In genomic region chr5:159427180-159428012, GRCh38 we compare ENCODE assay signal across 11 cellular contexts.
DNase-seq lines count a peak whose midpoint lies in the region; ATAC-seq and TF ChIP-seq lines count a peak whose summit lies in the region.
"Had no signal": no experiment of that assay in that cellular context is flagged by ENCODE, and none has a peak within 500 bp of the region (broad histone marks: within the 10 kb centered on the region; RNA-seq: fewer than 3 reads in every experiment).

No MANE protein-coding gene starts in this region.

- ATAC-seq in GM18508 (IDR thresholded peaks at IDR 0.05; ENCODE audit: insufficient read depth, unreplicated experiment) (peak; percentile 76), GM21360 (IDR thresholded peaks at IDR 0.05; ENCODE audit: unreplicated experiment) (peak; percentile 73), HG03097 (IDR thresholded peaks at IDR 0.05; ENCODE audit: low FRiP score, unreplicated experiment) (peak; percentile 75)
- ATAC-seq in effector memory CD8-positive, alpha-beta T cell (replicated peaks), result peak; percentile 76
- ATAC-seq: gastroesophageal sphincter had no signal

- no peak overlapping the region for H3K4me3 ChIP-seq in uterus
- H3K4me3 ChIP-seq: gastroesophageal sphincter had no signal

- H3K4me1 ChIP-seq in uterus, result no peaks in the 10 kb centered on the region
- H3K4me1 ChIP-seq: gastroesophageal sphincter had no signal

- H3K4me3 Mint-ChIP-seq in effector memory CD8-positive, alpha-beta T cell, result peak overlapping the region; percentile 35 to 68
- no peak overlapping the region for H3K4me3 Mint-ChIP-seq in Calu3 (ENCODE audit: low read depth, unreplicated experiment)
- H3K4me3 Mint-ChIP-seq: brain had no signal

- no peak for TF ChIP-seq POLR2A in uterus (IDR thresholded peaks at IDR 0.05)

- TF ChIP-seq CTCF in Calu3 (IDR thresholded peaks at IDR 0.05; ENCODE audit: unreplicated experiment) (no peak), uterus (IDR thresholded peaks at IDR 0.05) (no peak)

- H3K27me3 Mint-ChIP-seq in effector memory CD8-positive, alpha-beta T cell, result no peaks in the 10 kb centered on the region
- peaks cover 74% of the 10 kb centered on the region for H3K27me3 Mint-ChIP-seq in Calu3 (ENCODE audit: unreplicated experiment)

- BruUV-seq in Calu3 (replicated peaks; lab: Mats Ljungman, UMichigan), result no TSS peak

- peaks cover 44 to 62% of the 10 kb centered on the region in 2 donors for H3K4me1 Mint-ChIP-seq in effector memory CD8-positive, alpha-beta T cell (ENCODE audit: low read depth in 2 of 2)
- H3K4me1 Mint-ChIP-seq in Calu3 (ENCODE audit: low read depth, unreplicated experiment), result no peaks in the 10 kb centered on the region
- H3K4me1 Mint-ChIP-seq: brain had no signal

- intact Hi-C loops in Calu3 (cut with micrococcal nuclease; ENCODE audit: unreplicated experiment) (no loop called here), uterus (cut with DNase I; ENCODE audit: low total_unique reads) (no loop called here)

- H3K27ac ChIP-seq in uterus, result no peak overlapping the region
- H3K27ac ChIP-seq: gastroesophageal sphincter had no signal

- H3K27ac Mint-ChIP-seq in effector memory CD8-positive, alpha-beta T cell, result peak overlapping the region; percentile 58 to 88
- no peak overlapping the region for H3K27ac Mint-ChIP-seq in Calu3 (ENCODE audit: unreplicated experiment)
- H3K27ac Mint-ChIP-seq: brain had no signal

- H3K36me3 Mint-ChIP-seq in effector memory CD8-positive, alpha-beta T cell (ENCODE audit: insufficient read depth), result peaks cover 3% of the 10 kb centered on the region
- no peaks in the 10 kb centered on the region for H3K36me3 Mint-ChIP-seq in Calu3 (ENCODE audit: insufficient read depth, unreplicated experiment)
- H3K36me3 Mint-ChIP-seq: brain had no signal

- no peaks in the 10 kb centered on the region for H3K9me3 Mint-ChIP-seq in effector memory CD8-positive, alpha-beta T cell
- no peaks in the 10 kb centered on the region for H3K9me3 Mint-ChIP-seq in Calu3 (ENCODE audit: low read depth, unreplicated experiment)
- H3K9me3 Mint-ChIP-seq: brain had no signal

- H3K36me3 ChIP-seq in uterus, result no peaks in the 10 kb centered on the region
- H3K36me3 ChIP-seq: gastroesophageal sphincter had no signal

- H3K27me3 ChIP-seq in uterus, result no peaks in the 10 kb centered on the region

- DNase-seq in effector memory CD8-positive, alpha-beta T cell, result no peak
- DNase-seq in Calu3 (no peak), RPMI8226 (no peak), uterus (no peak), NCI-H748 treated with DMSO at 0.1 percent for 48 hours (lab: John Stamatoyannopoulos, UW) (no peak)
- DNase-seq: EL had no signal

- CTCF ChIA-PET in Calu3 (lab: Charles Lee), result no interaction called here

- no peaks in the 10 kb centered on the region for H3K9me3 ChIP-seq in uterus
- H3K9me3 ChIP-seq: gastroesophageal sphincter had no signal
